ENCODE assay signal across 1 cellular context in the genomic region with DNA sequence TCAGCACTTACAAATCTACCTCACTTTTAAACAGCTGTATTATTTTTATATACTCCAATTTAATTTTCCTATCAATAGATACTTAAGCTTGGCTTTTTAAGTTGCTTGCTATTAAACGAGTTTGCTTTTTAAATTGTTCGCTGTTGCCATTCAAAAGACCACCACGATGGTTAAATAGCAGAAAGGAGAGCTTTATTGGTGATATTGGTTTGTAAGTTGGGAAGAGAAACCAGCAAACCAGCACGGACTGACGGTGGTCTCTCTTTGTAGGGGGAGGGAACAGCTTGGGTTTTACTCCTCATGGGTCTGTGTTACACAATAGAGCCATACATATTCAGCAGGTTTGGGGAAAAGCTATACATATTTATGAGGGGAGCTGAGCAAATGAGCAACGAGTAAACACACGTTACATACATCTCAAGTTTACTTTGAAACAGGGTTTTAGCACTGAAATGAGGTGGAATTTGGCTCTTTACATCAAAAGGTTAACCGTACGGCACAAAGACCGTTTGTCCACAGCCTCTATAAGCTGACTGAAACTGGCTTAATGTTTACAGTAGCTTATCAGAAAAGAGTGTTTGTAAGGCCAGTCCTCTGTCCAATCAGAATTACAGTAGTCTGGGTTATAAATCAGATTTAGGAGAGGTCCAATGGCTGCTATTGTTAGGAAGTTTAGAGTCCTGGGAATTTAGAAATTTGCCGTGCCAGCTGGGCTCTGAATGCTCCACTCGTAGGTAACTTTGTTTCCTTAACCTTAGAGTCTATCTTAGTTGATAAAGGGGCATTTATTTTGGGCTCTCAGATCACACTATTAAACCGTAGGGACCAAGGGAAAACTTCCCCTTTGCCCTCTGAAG.
A peak's percentile ranks its signal among the peaks of the same experiment; 100 is the strongest.
TF ChIP-seq lines count a peak whose summit lies in the region.

No MANE protein-coding gene starts in this region.

TF ChIP-seq in HepG2, 621 proteins besides CTCF, POLR2A, EP300 and RAD21 (continued from another document):
- TF ChIP-seq, protein P1, sequence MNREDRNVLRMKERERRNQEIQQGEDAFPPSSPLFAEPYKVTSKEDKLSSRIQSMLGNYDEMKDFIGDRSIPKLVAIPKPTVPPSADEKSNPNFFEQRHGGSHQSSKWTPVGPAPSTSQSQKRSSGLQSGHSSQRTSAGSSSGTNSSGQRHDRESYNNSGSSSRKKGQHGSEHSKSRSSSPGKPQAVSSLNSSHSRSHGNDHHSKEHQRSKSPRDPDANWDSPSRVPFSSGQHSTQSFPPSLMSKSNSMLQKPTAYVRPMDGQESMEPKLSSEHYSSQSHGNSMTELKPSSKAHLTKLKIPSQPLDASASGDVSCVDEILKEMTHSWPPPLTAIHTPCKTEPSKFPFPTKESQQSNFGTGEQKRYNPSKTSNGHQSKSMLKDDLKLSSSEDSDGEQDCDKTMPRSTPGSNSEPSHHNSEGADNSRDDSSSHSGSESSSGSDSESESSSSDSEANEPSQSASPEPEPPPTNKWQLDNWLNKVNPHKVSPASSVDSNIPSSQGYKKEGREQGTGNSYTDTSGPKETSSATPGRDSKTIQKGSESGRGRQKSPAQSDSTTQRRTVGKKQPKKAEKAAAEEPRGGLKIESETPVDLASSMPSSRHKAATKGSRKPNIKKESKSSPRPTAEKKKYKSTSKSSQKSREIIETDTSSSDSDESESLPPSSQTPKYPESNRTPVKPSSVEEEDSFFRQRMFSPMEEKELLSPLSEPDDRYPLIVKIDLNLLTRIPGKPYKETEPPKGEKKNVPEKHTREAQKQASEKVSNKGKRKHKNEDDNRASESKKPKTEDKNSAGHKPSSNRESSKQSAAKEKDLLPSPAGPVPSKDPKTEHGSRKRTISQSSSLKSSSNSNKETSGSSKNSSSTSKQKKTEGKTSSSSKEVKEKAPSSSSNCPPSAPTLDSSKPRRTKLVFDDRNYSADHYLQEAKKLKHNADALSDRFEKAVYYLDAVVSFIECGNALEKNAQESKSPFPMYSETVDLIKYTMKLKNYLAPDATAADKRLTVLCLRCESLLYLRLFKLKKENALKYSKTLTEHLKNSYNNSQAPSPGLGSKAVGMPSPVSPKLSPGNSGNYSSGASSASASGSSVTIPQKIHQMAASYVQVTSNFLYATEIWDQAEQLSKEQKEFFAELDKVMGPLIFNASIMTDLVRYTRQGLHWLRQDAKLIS (CRISPR knock-in tag; IDR thresholded peaks at IDR 0.05): no peak
- TF ChIP-seq TOPORS (CRISPR knock-in tag; IDR thresholded peaks at IDR 0.05): no peak
- no peak for TF ChIP-seq ZNF468 (CRISPR knock-in tag; IDR thresholded peaks at IDR 0.05)
- peak; percentile 98 for TF ChIP-seq FOXO1 (CRISPR knock-in tag; IDR thresholded peaks at IDR 0.05)
- peak; percentile 69 for TF ChIP-seq KLF9 (CRISPR knock-in tag; IDR thresholded peaks at IDR 0.05; ENCODE audit: low read depth)
- TF ChIP-seq ZNF878 (CRISPR knock-in tag; IDR thresholded peaks at IDR 0.05): peak; percentile 87; the same call in 1 of the 2 replicates
- TF ChIP-seq ZNF160 (CRISPR knock-in tag; IDR thresholded peaks at IDR 0.05): no peak
- peak; percentile 92 for TF ChIP-seq REPIN1 (CRISPR knock-in tag; IDR thresholded peaks at IDR 0.05; ENCODE audit: borderline replicate concordance, low read depth)
- TF ChIP-seq, protein P2, sequence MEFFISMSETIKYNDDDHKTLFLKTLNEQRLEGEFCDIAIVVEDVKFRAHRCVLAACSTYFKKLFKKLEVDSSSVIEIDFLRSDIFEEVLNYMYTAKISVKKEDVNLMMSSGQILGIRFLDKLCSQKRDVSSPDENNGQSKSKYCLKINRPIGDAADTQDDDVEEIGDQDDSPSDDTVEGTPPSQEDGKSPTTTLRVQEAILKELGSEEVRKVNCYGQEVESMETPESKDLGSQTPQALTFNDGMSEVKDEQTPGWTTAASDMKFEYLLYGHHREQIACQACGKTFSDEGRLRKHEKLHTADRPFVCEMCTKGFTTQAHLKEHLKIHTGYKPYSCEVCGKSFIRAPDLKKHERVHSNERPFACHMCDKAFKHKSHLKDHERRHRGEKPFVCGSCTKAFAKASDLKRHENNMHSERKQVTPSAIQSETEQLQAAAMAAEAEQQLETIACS (CRISPR knock-in tag; IDR thresholded peaks at IDR 0.05): no peak
- TF ChIP-seq ELF3 (CRISPR knock-in tag; IDR thresholded peaks at IDR 0.05): peak; percentile 77; the same call in 1 of the 2 replicates
